1 cellular context compared by ENCODE assay signal in genomic region chr3:123042413-123042812, GRCh38.
TF ChIP-seq lines count a peak whose summit lies in the region.

No MANE protein-coding gene starts in this region.

TF ChIP-seq in HepG2, 621 proteins besides CTCF, POLR2A, EP300 and RAD21 (continued from another document):
- TF ChIP-seq KDM6A (CRISPR knock-in tag; IDR thresholded peaks at IDR 0.05; ENCODE audit: low read depth) (no peak), HDAC6 (IDR thresholded peaks at IDR 0.05; ENCODE audit: low read depth, low read length) (no peak), ZBTB14 (CRISPR knock-in tag; IDR thresholded peaks at IDR 0.05) (no peak), ARNT (IDR thresholded peaks at IDR 0.05) (no peak)
- TF ChIP-seq, protein P1, sequence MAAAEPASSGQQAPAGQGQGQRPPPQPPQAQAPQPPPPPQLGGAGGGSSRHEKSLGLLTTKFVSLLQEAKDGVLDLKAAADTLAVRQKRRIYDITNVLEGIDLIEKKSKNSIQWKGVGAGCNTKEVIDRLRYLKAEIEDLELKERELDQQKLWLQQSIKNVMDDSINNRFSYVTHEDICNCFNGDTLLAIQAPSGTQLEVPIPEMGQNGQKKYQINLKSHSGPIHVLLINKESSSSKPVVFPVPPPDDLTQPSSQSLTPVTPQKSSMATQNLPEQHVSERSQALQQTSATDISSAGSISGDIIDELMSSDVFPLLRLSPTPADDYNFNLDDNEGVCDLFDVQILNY (CRISPR knock-in tag; conservative IDR thresholded peaks at IDR 0.05) = no peak
